ENCODE assay signal across 16 cellular contexts in the genomic region with DNA sequence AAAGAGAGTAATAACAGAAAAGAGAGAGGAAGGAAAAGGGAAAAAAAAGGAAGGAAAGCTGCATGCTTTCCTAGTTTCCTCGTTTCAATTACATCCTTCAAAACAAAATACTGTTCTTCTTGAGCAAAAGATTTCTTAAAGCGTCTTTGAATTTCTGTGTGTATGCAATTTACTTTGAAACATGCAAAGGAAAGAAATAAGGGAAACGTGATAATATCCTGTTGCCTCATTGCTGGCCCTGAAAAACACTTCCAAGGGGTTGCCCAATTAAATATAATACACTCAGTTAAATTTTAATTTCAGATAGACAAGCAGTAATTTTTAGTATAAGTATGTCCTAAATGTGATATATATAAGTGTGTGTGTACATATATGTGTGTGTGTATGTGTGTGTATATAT. TPM values are rescaled to one million over a fixed set of nuclear protein-coding genes. Genes with fewer than 3 reads are reported as not detected.
DNase-seq lines count a peak whose midpoint lies in the region; ATAC-seq and TF ChIP-seq lines count a peak whose summit lies in the region.
"Had no signal": no experiment of that assay in that cellular context is flagged by ENCODE, and none has a peak within 500 bp of the region (broad histone marks: within the 10 kb centered on the region; RNA-seq: fewer than 3 reads in every experiment).

No MANE protein-coding gene starts in this region.

- H3K27ac Mint-ChIP-seq in osteocyte (ENCODE audit: unreplicated experiment) = peak overlapping the region; percentile 93
- H3K27ac Mint-ChIP-seq in activated CD8-positive, alpha-beta T cell treated with anti-CD3 and anti-CD28 coated beads for 36 hours = no peak overlapping the region
- H3K27ac Mint-ChIP-seq: activated naive CD8-positive, alpha-beta T cell treated with anti-CD3 and anti-CD28 coated beads, Interleukin-2, amount 10 ng/mL, durations not matched to agents 7 days and 5 days; stimulated activated naive B cell treated with anti-CD40 and anti-IgM and Interleukin-4, amounts not matched to agents 10 μg/mL and 1 μg/mL and 100 μg/mL, for 72 hours had no signal

- peaks cover 13% of the 10 kb centered on the region for H3K4me1 ChIP-seq in fibroblast of lung (ENCODE audit: control insufficient read depth, extremely low read depth, insufficient read depth, low read length)

- no peak overlapping the region for H3K4me2 ChIP-seq in fibroblast of lung (ENCODE audit: extremely low read depth, insufficient read depth, low read length)

- ATAC-seq in activated CD8-positive, alpha-beta T cell treated with anti-CD3 and anti-CD28 coated beads for 36 hours = no peak
- ATAC-seq: activated T-cell treated with anti-CD3 and anti-CD28 coated beads, Interleukin-2, amount 50 U/mL, for 4 hours; stimulated activated naive B cell treated with anti-CD40 and anti-IgM and Interleukin-4, amounts not matched to agents 10 μg/mL and 1 μg/mL and 100 μg/mL, for 72 hours had no signal

- DNase-seq in AG04450 (ENCODE audit: low read depth, low spot score) (no peak), SK-N-MC (ENCODE audit: low read depth, low spot score) (no peak), fibroblast of lung (ENCODE audit: low read depth in 2 of 2) (peak in 1 of 2 donors; percentile 37), osteocyte (ENCODE audit: extremely low spot score, unreplicated experiment) (no peak), DMS114 treated with DMSO at 0.1 percent for 48 hours (lab: John Stamatoyannopoulos, UW; ENCODE audit: unreplicated experiment) (no peak), NCI-H510A treated with DMSO at 0.1 percent for 48 hours (lab: John Stamatoyannopoulos, UW) (no peak)
- no peak for DNase-seq in activated CD8-positive, alpha-beta T cell treated with anti-CD3 and anti-CD28 coated beads for 36 hours
- no peak for DNase-seq in activated CD8-positive, alpha-beta memory T cell treated with anti-CD3 and anti-CD28 coated beads, Interleukin-2, amount 50 U/mL, for 4 hours
- DNase-seq: activated CD4-positive, alpha-beta T cell treated with anti-CD3 and anti-CD28 coated beads, Interleukin-2, amount 50 U/mL, for 48 hours; activated naive CD8-positive, alpha-beta T cell treated with anti-CD3 and anti-CD28 coated beads, Interleukin-2, amount 10 ng/mL, durations not matched to agents 7 days and 5 days; activated T-cell treated with anti-CD3 and anti-CD28 coated beads, Interleukin-2, amount 50 U/mL, for 4 hours; effector memory CD4-positive, alpha-beta T cell; left cardiac atrium; NCI-H1417 treated with DMSO at 0.1 percent for 48 hours; spleen; stimulated activated naive B cell treated with anti-CD40 and anti-IgM and Interleukin-4, amounts not matched to agents 10 μg/mL and 1 μg/mL and 100 μg/mL, for 72 hours had no signal

- no peak overlapping the region for H3K9ac ChIP-seq in SK-N-MC (ENCODE audit: insufficient read length)
- no peak overlapping the region for H3K9ac ChIP-seq in fibroblast of lung (ENCODE audit: insufficient read depth, low read length)

- POLR2A ChIA-PET in AG04450 (lab: Yijun Ruan, JAX) = no interaction called here
- POLR2A ChIA-PET in activated CD8-positive, alpha-beta T cell treated with anti-CD3 and anti-CD28 coated beads for 36 hours (lab: Charles Lee) = no interaction called here

- H3K36me3 ChIP-seq in SK-N-MC (ENCODE audit: insufficient read depth, low read length) (no peaks in the 10 kb centered on the region), fibroblast of lung (ENCODE audit: control insufficient read depth, insufficient read depth, low read length) (no peaks in the 10 kb centered on the region)
- H3K36me3 ChIP-seq: spleen had no signal

- no peaks in the 10 kb centered on the region for H3K79me2 ChIP-seq in fibroblast of lung (ENCODE audit: control insufficient read depth, insufficient read depth, low read length)

- peaks cover 4% of the 10 kb centered on the region for H3K9me3 Mint-ChIP-seq in osteocyte (ENCODE audit: unreplicated experiment)
- H3K9me3 Mint-ChIP-seq in activated CD8-positive, alpha-beta T cell treated with anti-CD3 and anti-CD28 coated beads for 36 hours = no peaks in the 10 kb centered on the region
- H3K9me3 Mint-ChIP-seq: activated naive CD8-positive, alpha-beta T cell treated with anti-CD3 and anti-CD28 coated beads, Interleukin-2, amount 10 ng/mL, durations not matched to agents 7 days and 5 days; activated T-cell treated with anti-CD3 and anti-CD28 coated beads, Interleukin-2, amount 50 U/mL, for 4 hours had no signal

- H3K27me3 Mint-ChIP-seq in osteocyte (ENCODE audit: unreplicated experiment) = no peaks in the 10 kb centered on the region
- H3K27me3 Mint-ChIP-seq in activated CD8-positive, alpha-beta T cell treated with anti-CD3 and anti-CD28 coated beads for 36 hours = peaks cover 13% of the 10 kb centered on the region

- H3K4me3 ChIP-seq in AG04450 (ENCODE audit: low read depth, low read length) (no peak overlapping the region), SK-N-MC (no peak overlapping the region), fibroblast of lung (replicated peaks in 1 of 4; ENCODE audit: control extremely low read depth in 1 of 4, insufficient read depth in 1 of 4, low read depth in 3 of 4, low read length in 4 of 4) (no peak overlapping the region)
- H3K4me3 ChIP-seq: spleen had no signal

- H3K9me3 ChIP-seq in AG04450 (ENCODE audit: control insufficient read depth, insufficient read depth, low read length) (no peaks in the 10 kb centered on the region; the same call in 1 of the 2 replicates), SK-N-MC (ENCODE audit: low read depth, low read length) (no peaks in the 10 kb centered on the region), fibroblast of lung (ENCODE audit: control insufficient read depth, insufficient read depth, low read depth, low read length) (no peaks in the 10 kb centered on the region)
- H3K9me3 ChIP-seq: spleen had no signal

- intact Hi-C loops in activated CD8-positive, alpha-beta T cell treated with anti-CD3 and anti-CD28 coated beads for 36 hours (cut with micrococcal nuclease) = no loop called here

- H3K36me3 Mint-ChIP-seq in osteocyte (ENCODE audit: unreplicated experiment) = no peaks in the 10 kb centered on the region
- H3K36me3 Mint-ChIP-seq in activated CD8-positive, alpha-beta T cell treated with anti-CD3 and anti-CD28 coated beads for 36 hours (ENCODE audit: low read depth) = no peaks in the 10 kb centered on the region
- H3K36me3 Mint-ChIP-seq: activated naive CD8-positive, alpha-beta T cell treated with anti-CD3 and anti-CD28 coated beads, Interleukin-2, amount 10 ng/mL, durations not matched to agents 7 days and 5 days; stimulated activated naive B cell treated with anti-CD40 and anti-IgM and Interleukin-4, amounts not matched to agents 10 μg/mL and 1 μg/mL and 100 μg/mL, for 72 hours had no signal

- peaks cover 60% of the 10 kb centered on the region for H3K4me1 Mint-ChIP-seq in osteocyte (ENCODE audit: unreplicated experiment)
- no peaks in the 10 kb centered on the region for H3K4me1 Mint-ChIP-seq in activated CD8-positive, alpha-beta T cell treated with anti-CD3 and anti-CD28 coated beads for 36 hours (ENCODE audit: low read depth)

- CTCF ChIA-PET in AG04450 (lab: Charles Lee) = interaction anchor here (0.6 to 1.4 kb wide), 2 partner anchors 12 to 232 kb away, joined by 3 read pairs; no protein-coding TSS in a partner anchor
- CTCF ChIA-PET in activated CD8-positive, alpha-beta T cell treated with anti-CD3 and anti-CD28 coated beads for 36 hours (lab: Charles Lee) = interaction anchor here (1.1 kb wide), 1 partner anchor 12 kb away, joined by 3 read pairs; no protein-coding TSS in a partner anchor

- no peaks in the 10 kb centered on the region for H4K20me1 ChIP-seq in fibroblast of lung (ENCODE audit: control insufficient read depth, extremely low read depth, insufficient read depth, low read length)

- no peaks in the 10 kb centered on the region for H3K27me3 ChIP-seq in AG04450 (ENCODE audit: control insufficient read depth, insufficient read depth, low read length)
- no peaks in the 10 kb centered on the region for H3K27me3 ChIP-seq in fibroblast of lung (ENCODE audit: control insufficient read depth, insufficient read depth, low read length)

- TF ChIP-seq CTCF in AG04450 (IDR thresholded peaks at IDR 0.05; ENCODE audit: low read depth, low read length) (no peak), fibroblast of lung (conservative IDR thresholded peaks at IDR 0.05 in 1 of 2, IDR thresholded peaks at IDR 0.05 in 1 of 2; ENCODE audit: low read depth in 1 of 2, low read length in 2 of 2) (no peak), osteocyte (IDR thresholded peaks at IDR 0.05) (no peak)
- TF ChIP-seq CTCF in activated CD8-positive, alpha-beta T cell treated with anti-CD3 and anti-CD28 coated beads for 36 hours (IDR thresholded peaks at IDR 0.05) = no peak

- H3K27ac ChIP-seq in AG04450 (ENCODE audit: low read depth, low read length) (peak overlapping the region; percentile 73), SK-N-MC (0 out of 2 replicates have a peak overlapping the region, but pooled peaks have one; percentile 15), fibroblast of lung (ENCODE audit: insufficient read depth, low read length) (peak overlapping the region; percentile 71)

- H3K4me3 Mint-ChIP-seq in osteocyte (ENCODE audit: unreplicated experiment) = no peak overlapping the region
- no peak overlapping the region for H3K4me3 Mint-ChIP-seq in activated CD8-positive, alpha-beta T cell treated with anti-CD3 and anti-CD28 coated beads for 36 hours
- H3K4me3 Mint-ChIP-seq: activated naive CD8-positive, alpha-beta T cell treated with anti-CD3 and anti-CD28 coated beads, Interleukin-2, amount 10 ng/mL, durations not matched to agents 7 days and 5 days; activated T-cell treated with anti-CD3 and anti-CD28 coated beads, Interleukin-2, amount 50 U/mL, for 4 hours; stimulated activated naive B cell treated with anti-CD40 and anti-IgM and Interleukin-4, amounts not matched to agents 10 μg/mL and 1 μg/mL and 100 μg/mL, for 72 hours had no signal

- peak overlapping the region; percentile 34 for H2AFZ ChIP-seq in fibroblast of lung (ENCODE audit: low read length)

RNA-seq across cellular contexts. Expression of a gene that starts 51.2 kb away (rescaled TPM):
- polyA plus RNA-seq in AG04450 (2011; rRNA removed) (10.9 and 11.1 TPM in 2 replicates), fibroblast of lung (16.5 and 75.9 TPM in 2 replicates)
- polyA minus RNA-seq in AG04450 (2011; rRNA and poly(A)+ RNA removed) = 4.3 and 4.5 TPM in 2 replicates
- total RNA-seq in fibroblast of lung (41.0 and 41.1 TPM in 2 replicates), osteocyte (7.2 and 9.9 TPM in 2 replicates)
- polyA plus RNA-seq in fibroblast of lung (2012) = 11.3 and 51.9 TPM in 2 replicates
- 5.0 and 17.5 TPM in 2 replicates for polyA minus RNA-seq in fibroblast of lung (ENCODE audit: low replicate concordance)
- 1 to 10 TPM in 1 of 2 experiments, under 1 TPM in 1; 0.52 to 1.1 TPM for total RNA-seq in activated CD8-positive, alpha-beta T cell treated with anti-CD3 and anti-CD28 coated beads for 36 hours
- total RNA-seq: activated naive CD8-positive, alpha-beta T cell treated with anti-CD3 and anti-CD28 coated beads, Interleukin-2, amount 10 ng/mL, durations not matched to agents 7 days and 5 days had no signal

Comparison
In these comparisons a context has a peak if more than half of its experiments do, and no peak if none do; other contexts are left out.
1. H3K27ac ChIP-seq: peak in every context shown above with its lines; median percentile 73 in AG04450; 71 in fibroblast of lung; 15 in SK-N-MC.